In genomic region chr7:126699707-126700106, GRCh38 we compare ENCODE assay signal across 15 cellular contexts.
A peak's percentile ranks its signal among the peaks of the same experiment; 100 is the strongest.
DNase-seq lines count a peak whose midpoint lies in the region; ATAC-seq and TF ChIP-seq lines count a peak whose summit lies in the region.
"Had no signal": no experiment of that assay in that cellular context is flagged by ENCODE, and none has a peak within 500 bp of the region (broad histone marks: within the 10 kb centered on the region; RNA-seq: fewer than 3 reads in every experiment).

No MANE protein-coding gene starts in this region.

- peaks cover 0 to 9% (median 4%) of the 10 kb centered on the region in 11 experiments; a peak in 12 of 22 replicates for H3K9me3 ChIP-seq in BLaER1 treated with 17β-estradiol and CSF1 and Interleukin-3, amounts not matched to agents 10 nM and 100 nM (replicated peaks in 1 of 11)
- no peaks in the 10 kb centered on the region for H3K9me3 ChIP-seq in adrenal gland (replicated peaks in 1 of 3)
- H3K9me3 ChIP-seq: Caco-2 had no signal

- H3K4me3 ChIP-seq in BLaER1 treated with 17β-estradiol and CSF1 and Interleukin-3, amounts not matched to agents 10 nM and 100 nM, result no peak overlapping the region
- H3K4me3 ChIP-seq in astrocyte of the cerebellum (ENCODE audit: low read depth, low read length) (no peak overlapping the region), adrenal gland (no peak overlapping the region)

- peaks cover 22 to 60% (median 34%) of the 10 kb centered on the region in 10 experiments; a peak in 19 of 20 replicates for H3K4me1 ChIP-seq in BLaER1 treated with 17β-estradiol and CSF1 and Interleukin-3, amounts not matched to agents 10 nM and 100 nM
- H3K4me1 ChIP-seq in adrenal gland (replicated peaks in 1 of 2), result peaks cover 0 to 10% of the 10 kb centered on the region in 2 donors
- H3K4me1 ChIP-seq: Caco-2 had no signal

- peak overlapping the region in 4 of 11 experiments; percentile 1 to 84 (median 64); a peak in 3 of 22 replicates for H3K27ac ChIP-seq in BLaER1 treated with 17β-estradiol and CSF1 and Interleukin-3, amounts not matched to agents 10 nM and 100 nM
- H3K27ac ChIP-seq in adrenal gland, result no peak overlapping the region

- in situ Hi-C loops in GM13977 (cut with MboI; ENCODE audit: low pct_unique_long_range_greater_than_20kb, low sequenced_read_pairs, unreplicated experiment) (no loop called here), astrocyte of the cerebellum (cut with HindIII; ENCODE audit: low sequenced_read_pairs) (no loop called here)

- TF ChIP-seq CTCF in GM13977 (IDR thresholded peaks at IDR 0.05; ENCODE audit: extremely low read depth, insufficient read depth, missing control alignments), result peak; percentile 19
- TF ChIP-seq CTCF in astrocyte of the cerebellum (IDR thresholded peaks at IDR 0.05; ENCODE audit: low read depth, low read length, missing control alignments), result peak; percentile 11
- TF ChIP-seq CTCF in adrenal gland (IDR thresholded peaks at IDR 0.05), result no peak

- no peaks in the 10 kb centered on the region for H4K20me1 ChIP-seq in BLaER1 treated with 17β-estradiol and CSF1 and Interleukin-3, amounts not matched to agents 10 nM and 100 nM

- no peak for TF ChIP-seq POLR2A in adrenal gland (IDR thresholded peaks at IDR 0.05)

- ATAC-seq in HG03196 (IDR thresholded peaks at IDR 0.05; ENCODE audit: unreplicated experiment), result no peak
- ATAC-seq: activated CD8-positive, alpha-beta memory T cell treated with anti-CD3 and anti-CD28 coated beads, Interleukin-2, amount 10 ng/mL, durations not matched to agents 7 days and 5 days had no signal

- DNase-seq in GM13977 (ENCODE audit: low spot score) (no peak), NCI-H1694 treated with DMSO at 0.1 percent for 48 hours (lab: John Stamatoyannopoulos, UW) (peak; percentile 23), astrocyte of the cerebellum (ENCODE audit: low read depth) (no peak), DMS 273 (lab: John Stamatoyannopoulos, UW; ENCODE audit: unreplicated experiment) (no peak), adrenal gland (no peak)
- DNase-seq in activated CD8-positive, alpha-beta memory T cell treated with anti-CD3 and anti-CD28 coated beads for 24 hours, result no peak
- DNase-seq: activated CD4-positive, CD25-positive, alpha-beta regulatory T cell treated with anti-CD3 and anti-CD28 coated beads, Interleukin-2, amount 50 U/mL, for 72 hours; activated CD8-positive, alpha-beta memory T cell treated with anti-CD3 and anti-CD28 coated beads, Interleukin-2, amount 10 ng/mL, durations not matched to agents 7 days and 5 days; Caco-2; dermis blood vessel endothelial cell; GF-D8; IMR-90; retina had no signal

- no peaks in the 10 kb centered on the region for H3K27me3 ChIP-seq in BLaER1 treated with 17β-estradiol and CSF1 and Interleukin-3, amounts not matched to agents 10 nM and 100 nM
- H3K27me3 ChIP-seq in adrenal gland, result no peaks in the 10 kb centered on the region

- intact Hi-C loops in adrenal gland (cut with DNase I), result no loop called here

- no peak overlapping the region for H3K9ac ChIP-seq in BLaER1 treated with 17β-estradiol and CSF1 and Interleukin-3, amounts not matched to agents 10 nM and 100 nM

- no peaks in the 10 kb centered on the region for H3K36me3 ChIP-seq in BLaER1 treated with 17β-estradiol and CSF1 and Interleukin-3, amounts not matched to agents 10 nM and 100 nM
- no peaks in the 10 kb centered on the region for H3K36me3 ChIP-seq in adrenal gland (replicated peaks in 1 of 2)

- H3K4me2 ChIP-seq in BLaER1 treated with 17β-estradiol and CSF1 and Interleukin-3, amounts not matched to agents 10 nM and 100 nM, result peak overlapping the region in 6 of 11 experiments; percentile 9 to 69 (median 29); a peak in 10 of 22 replicates

Comparison
In these comparisons a context has a peak if more than half of its experiments do, and no peak if none do; other contexts are left out.
1. CTCF ChIP-seq: peak in GM13977 (single experiment) and astrocyte of the cerebellum (single experiment); none in adrenal gland (0 of 6).